Comparison of ENCODE assay signal across 8 cellular contexts in genomic region chr20:44210422-44211176, GRCh38. TPM values are rescaled to one million over a fixed set of nuclear protein-coding genes. Genes with fewer than 3 reads are reported as not detected.
A peak's percentile ranks its signal among the peaks of the same experiment; 100 is the strongest.
DNase-seq lines count a peak whose midpoint lies in the region; ATAC-seq, FAIRE-seq and TF ChIP-seq lines count a peak whose summit lies in the region.

OSER1 (minus strand) TSS chr20:44210771; CDS start chr20:44206957, 3,814 bp downstream.

- no peak for TF ChIP-seq CTCF in AG04449 (IDR thresholded peaks at IDR 0.05; ENCODE audit: insufficient read depth, low read length, missing control alignments)
- TF ChIP-seq CTCF in WI38 (IDR thresholded peaks at IDR 0.05; ENCODE audit: low read depth, low read length): no peak
- TF ChIP-seq CTCF in bronchial epithelial cell (IDR thresholded peaks at IDR 0.05; ENCODE audit: insufficient read depth, low read length, severe bottlenecking): no peak

- H3K4me3 ChIP-seq in AG04449 (ENCODE audit: low read depth, low read length): peak within 1 kb of the TSS; percentile 89
- peak within 1 kb of the TSS; percentile 99 for H3K4me3 ChIP-seq in WI38 (ENCODE audit: low read depth, low read length)
- peak within 1 kb of the TSS; percentile 65 for H3K4me3 ChIP-seq in bronchial epithelial cell (ENCODE audit: low read depth, low read length)

- FAIRE-seq in bronchial epithelial cell (lab: Jason Lieb, UNC): no peak

- DNase-seq in AG04449 (ENCODE audit: low read depth, low spot score) (no peak), NCI-H2227 treated with DMSO at 0.1 percent for 48 hours (lab: John Stamatoyannopoulos, UW) (peak; percentile 96), bronchial epithelial cell (ENCODE audit: low read depth) (peak; percentile 90), iPS-NIHi7 (ENCODE audit: extremely low spot score) (peak; percentile 98), smooth muscle cell of the brain vasculature (ENCODE audit: low read depth, low spot score) (peak; percentile 82)

- CTCF ChIA-PET in AG04449 (lab: Yijun Ruan, JAX): interaction anchor here (1.0 to 3.0 kb wide), 3 partner anchors 21 to 93 kb away, joined by 3 to 30 read pairs (median 4); partner anchors contain the start of gene JPH2

- H3K27me3 ChIP-seq in bronchial epithelial cell (ENCODE audit: control insufficient read depth, insufficient read depth, low read length): no peaks in the 10 kb centered on the region

- ATAC-seq in GM18907 (IDR thresholded peaks at IDR 0.05; ENCODE audit: unreplicated experiment) (peak; percentile 80), HG03159 (IDR thresholded peaks at IDR 0.05; ENCODE audit: unreplicated experiment) (peak; percentile 82)

- POLR2A ChIA-PET in AG04449 (lab: Yijun Ruan, JAX): interaction anchor here (0.6 kb wide), 1 partner anchor 25 kb away, joined by 3 read pairs; no protein-coding TSS in a partner anchor

- no peaks in the 10 kb centered on the region for H3K36me3 ChIP-seq in bronchial epithelial cell (ENCODE audit: control insufficient read depth, insufficient read depth, low read length)

RNA-seq across cellular contexts. Expression of gene OSER1, which starts in this region (rescaled TPM):
- 31.9 and 53.2 TPM in 2 replicates for total RNA-seq in bronchial epithelial cell
